Comparison of ENCODE assay signal across 9 cellular contexts in genomic region chr17:78252111-78252634, GRCh38.
A peak's percentile ranks its signal among the peaks of the same experiment; 100 is the strongest.
DNase-seq lines count a peak whose midpoint lies in the region; ATAC-seq and TF ChIP-seq lines count a peak whose summit lies in the region.
"Had no signal": no experiment of that assay in that cellular context is flagged by ENCODE, and none has a peak within 500 bp of the region (broad histone marks: within the 10 kb centered on the region; RNA-seq: fewer than 3 reads in every experiment).

No MANE protein-coding gene starts in this region.

- ATAC-seq in GM21619 (IDR thresholded peaks at IDR 0.05; ENCODE audit: unreplicated experiment) = no peak

- peak; percentile 59 for DNase-seq in GM13977 (ENCODE audit: low spot score)
- peak; percentile 79 for DNase-seq in T follicular helper cell (ENCODE audit: low read depth)
- peak; percentile 30 for DNase-seq in activated gamma-delta T cell (lab: John Stamatoyannopoulos, UW)
- DNase-seq in stimulated activated CD4-positive, alpha-beta T cell treated with anti-CD3 and anti-CD28 coated beads, Interleukin-2, amount 100 ng/mL, for 24 hours = peak; percentile 22 to 42
- DNase-seq in T1000 (lab: John Stamatoyannopoulos, UW) = no peak
- no peak for DNase-seq in NCI-H226
- no peak for DNase-seq in COLO829 (ENCODE audit: low spot score)
- DNase-seq: DMS79 had no signal

- in situ Hi-C loops in GM13977 (cut with MboI; ENCODE audit: low pct_unique_long_range_greater_than_20kb, low sequenced_read_pairs, unreplicated experiment) = no loop called here

- no peak for TF ChIP-seq CTCF in GM13977 (IDR thresholded peaks at IDR 0.05; ENCODE audit: extremely low read depth, insufficient read depth, missing control alignments)

Comparison
In these comparisons a context has a peak if more than half of its experiments do, and no peak if none do; other contexts are left out.
1. DNase-seq: peak in GM13977 (single experiment), T follicular helper cell (single experiment), activated gamma-delta T cell (single experiment) and stimulated activated CD4-positive, alpha-beta T cell treated with anti-CD3 and anti-CD28 coated beads, Interleukin-2, amount 100 ng/mL, for 24 hours (2 of 2); none in T1000 (single experiment), NCI-H226 (single experiment) and COLO829 (single experiment).